Comparison of ENCODE assay signal across 8 cellular contexts in the genomic region with DNA sequence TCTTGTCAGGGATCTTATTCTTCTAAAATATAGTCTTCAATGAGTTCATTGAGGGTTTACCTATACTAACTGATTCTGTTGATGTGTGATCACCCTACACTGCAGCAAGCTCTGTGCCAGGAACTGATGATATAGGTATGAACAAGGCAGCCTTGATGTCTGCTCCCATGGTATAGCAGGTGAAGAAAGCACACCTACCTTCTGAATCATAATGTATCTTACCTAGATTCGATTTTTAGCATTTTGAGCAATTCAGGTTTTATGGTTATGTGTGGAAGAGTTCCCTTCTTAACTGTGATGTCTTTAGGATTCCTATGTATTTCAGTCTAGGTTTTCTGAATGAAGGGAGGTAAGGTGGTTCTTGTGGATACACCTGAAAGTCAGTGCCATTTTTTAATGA.
"Had no signal": no experiment of that assay in that cellular context is flagged by ENCODE, and none has a peak within 500 bp of the region (broad histone marks: within the 10 kb centered on the region; RNA-seq: fewer than 3 reads in every experiment).

No MANE protein-coding gene starts in this region.

- FAIRE-seq: G401.6, GM12878, GM12891, GM12892, GM18507, GM19239 had no signal

- DNase-seq: GDM1, GF-D8 had no signal
